In the genomic region with DNA sequence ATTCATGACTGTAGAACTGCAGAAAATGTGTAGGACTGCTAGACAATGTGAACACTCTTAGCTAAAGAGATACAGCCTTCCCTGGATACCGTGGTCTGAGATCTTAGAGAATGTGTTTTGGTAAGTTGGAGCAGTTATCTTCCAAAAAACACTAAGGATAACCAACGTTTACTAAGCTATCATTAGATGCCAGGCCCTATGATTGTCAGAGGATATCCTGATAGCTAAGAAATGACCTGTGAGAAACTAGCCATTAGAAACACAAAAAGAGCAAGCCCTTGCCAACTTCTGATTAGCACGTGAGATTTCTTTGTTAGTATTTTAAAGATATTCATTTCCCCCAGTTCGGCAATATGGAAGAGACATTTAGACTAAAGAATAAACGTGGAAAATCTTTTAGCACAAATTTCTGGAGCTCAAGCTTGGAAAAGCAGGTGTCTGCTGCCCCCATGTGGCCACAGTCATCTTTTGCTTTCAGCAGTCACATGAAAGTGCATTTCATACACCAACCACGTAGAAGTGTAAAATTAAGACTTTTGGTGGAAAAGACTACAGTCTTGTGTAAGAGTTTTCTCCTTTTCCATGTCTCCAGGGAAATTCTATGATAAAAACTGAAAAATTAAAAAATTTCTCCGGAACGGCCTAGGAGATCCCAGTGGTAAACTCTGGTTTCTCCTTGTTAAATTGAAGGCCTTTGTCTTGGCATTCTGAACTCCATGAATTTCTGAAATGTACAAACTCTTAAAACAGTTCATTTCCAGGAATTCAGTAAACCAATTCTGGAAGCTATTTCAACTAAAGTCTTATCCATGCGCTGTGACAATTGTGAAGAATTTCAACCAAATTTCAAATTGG, we compare ENCODE assay signal across 8 cellular contexts.
DNase-seq lines count a peak whose midpoint lies in the region; ATAC-seq and TF ChIP-seq lines count a peak whose summit lies in the region.

No MANE protein-coding gene starts in this region.

- no peak for ATAC-seq in HG03139 (IDR thresholded peaks at IDR 0.05; ENCODE audit: unreplicated experiment)

- DNase-seq in A172 (ENCODE audit: low spot score): peak; percentile 43
- peak; percentile 4 for DNase-seq in GM12864 (ENCODE audit: low read depth)
- peak; percentile 10 for DNase-seq in NCI-H2171 (lab: John Stamatoyannopoulos, UW)
- DNase-seq in activated CD4-positive, alpha-beta T cell treated with anti-CD3 and anti-CD28 coated beads, Interleukin-2, amount 50 U/mL, for 48 hours: peak; percentile 75 to 79
- DNase-seq in effector CD8-positive, alpha-beta T cell (lab: John Stamatoyannopoulos, UW): peak; percentile 7
- DNase-seq in mesothelial cell of epicardium (ENCODE audit: low spot score in 2 of 2, unreplicated experiment in 2 of 2): peak; percentile 42 to 73
- peak; percentile 24 to 35 for DNase-seq in stimulated activated CD8-positive, alpha-beta memory T cell treated with anti-CD3 and anti-CD28 coated beads, Interleukin-4, amount 100 ng/mL, for 1 hour (ENCODE audit: low read depth in 2 of 2, low spot score in 1 of 2)

- H3K27ac Mint-ChIP-seq in mesothelial cell of epicardium: no peak overlapping the region

- H3K4me3 ChIP-seq in GM12864 (ENCODE audit: low read depth, low read length): no peak overlapping the region

- H3K9me3 Mint-ChIP-seq in mesothelial cell of epicardium: peaks cover 8% of the 10 kb centered on the region

- H3K4me1 Mint-ChIP-seq in mesothelial cell of epicardium: no peaks in the 10 kb centered on the region

- no peaks in the 10 kb centered on the region for H3K36me3 Mint-ChIP-seq in mesothelial cell of epicardium

- H3K4me3 Mint-ChIP-seq in mesothelial cell of epicardium: no peak overlapping the region

- H3K27me3 Mint-ChIP-seq in mesothelial cell of epicardium (ENCODE audit: low read depth): no peaks in the 10 kb centered on the region

- peak; percentile 64 for TF ChIP-seq CTCF in GM12864 (IDR thresholded peaks at IDR 0.05; ENCODE audit: low read depth, low read length, missing control alignments)
- TF ChIP-seq CTCF in mesothelial cell of epicardium (IDR thresholded peaks at IDR 0.05; ENCODE audit: unreplicated experiment): peak; percentile 86

Comparison
In these comparisons a context has a peak if more than half of its experiments do, and no peak if none do; other contexts are left out.
1. DNase-seq: peak in every context shown above with its lines; median percentile 77 in activated CD4-positive, alpha-beta T cell treated with anti-CD3 and anti-CD28 coated beads, Interleukin-2, amount 50 U/mL, for 48 hours; 58 in mesothelial cell of epicardium; 43 in A172; 30 in stimulated activated CD8-positive, alpha-beta memory T cell treated with anti-CD3 and anti-CD28 coated beads, Interleukin-4, amount 100 ng/mL, for 1 hour; 10 in NCI-H2171; 7 in effector CD8-positive, alpha-beta T cell; 4 in GM12864.